In genomic region chr10:73058057-73058591, GRCh38 we compare ENCODE assay signal across 17 cellular contexts. TPM values are rescaled to one million over a fixed set of nuclear protein-coding genes. Genes with fewer than 3 reads are reported as not detected.
A peak's percentile ranks its signal among the peaks of the same experiment; 100 is the strongest.
DNase-seq lines count a peak whose midpoint lies in the region; ATAC-seq, FAIRE-seq and TF ChIP-seq lines count a peak whose summit lies in the region.
"Had no signal": no experiment of that assay in that cellular context is flagged by ENCODE, and none has a peak within 500 bp of the region (broad histone marks: within the 10 kb centered on the region; RNA-seq: fewer than 3 reads in every experiment).

No MANE protein-coding gene starts in this region.

- no peak for TF ChIP-seq RAD21 in K562 (CRISPR knock-in tag; conservative IDR thresholded peaks at IDR 0.05 in 1 of 2, IDR thresholded peaks at IDR 0.05 in 1 of 2)

- H3K9me1 ChIP-seq in K562 (ENCODE audit: control insufficient read depth, insufficient read depth, low read length), result no peaks in the 10 kb centered on the region

- H2BK12ac ChIP-seq in trophoblast cell (ENCODE audit: low read length), result no peak overlapping the region

- peaks cover 54% of the 10 kb centered on the region for H3K36me3 ChIP-seq in K562 (ENCODE audit: control insufficient read depth, insufficient read depth, low read length)
- H3K36me3 ChIP-seq in trophoblast cell (ENCODE audit: control insufficient read depth in 1 of 2, insufficient read depth in 2 of 2, low read length in 2 of 2), result peaks cover 4 to 11% of the 10 kb centered on the region in 2 experiments
- peaks cover 3 to 42% (median 11%) of the 10 kb centered on the region in 3 donors for H3K36me3 ChIP-seq in tibial artery

- H3K4me1 ChIP-seq in K562 (replicated peaks in 1 of 2; ENCODE audit: control insufficient read depth in 2 of 2, insufficient read depth in 2 of 2, low read length in 2 of 2) (no peaks in the 10 kb centered on the region), trophoblast cell (ENCODE audit: control insufficient read depth in 1 of 2, insufficient read depth in 2 of 2, low read length in 2 of 2) (no peaks in the 10 kb centered on the region), tibial artery (peaks cover 0 to 22% (median 5%) of the 10 kb centered on the region in 4 donors)
- H3K4me1 ChIP-seq: BLaER1 had no signal

- H3K27ac ChIP-seq in K562 (ENCODE audit: extremely low read depth, low read depth, low read length), result no peak overlapping the region
- H3K27ac ChIP-seq in trophoblast cell (ENCODE audit: low read depth, low read length), result no peak overlapping the region
- no peak overlapping the region for H3K27ac ChIP-seq in tibial artery
- H3K27ac ChIP-seq: BLaER1, GM23248 had no signal

- H2BK5ac ChIP-seq in trophoblast cell (ENCODE audit: low read depth, low read length, poor library complexity), result no peak overlapping the region

- H3K9ac ChIP-seq in K562 (ENCODE audit: insufficient read depth in 1 of 2, low read depth in 2 of 2, low read length in 2 of 2), result no peak overlapping the region
- no peak overlapping the region for H3K9ac ChIP-seq in trophoblast cell (ENCODE audit: low read length)
- H3K9ac ChIP-seq: BLaER1, GM23248 had no signal

- H3K79me2 ChIP-seq in K562 (ENCODE audit: control insufficient read depth, insufficient read depth, low read length) (no peaks in the 10 kb centered on the region), trophoblast cell (ENCODE audit: control insufficient read depth, insufficient read depth, low read length, poor library complexity) (no peaks in the 10 kb centered on the region)

- ATAC-seq in activated T-cell treated with anti-CD3 and anti-CD28 coated beads, Interleukin-2, amount 50 U/mL, for 4 hours, result no peak
- no peak for ATAC-seq in K562

- in situ Hi-C loops in K562 (cut with MboI), result loop anchor here (5.0 kb wide), 1 partner anchor 36 kb away; no protein-coding TSS in a partner anchor

- no peak for DNase-seq in activated T-cell treated with anti-CD3 and anti-CD28 coated beads, Interleukin-2, amount 50 U/mL, for 24 hours
- no peak for DNase-seq in activated T-cell treated with anti-CD3 and anti-CD28 coated beads, Interleukin-2, amount 50 U/mL, for 4 hours
- DNase-seq in H54 (ENCODE audit: insufficient read length, low spot score) (no peak), K562 (ENCODE audit: extremely low read depth in 1 of 4, low spot score in 3 of 4) (no peak), trophoblast cell (peak; percentile 2 to 35), tibial artery (no peak), NK-92 (lab: John Stamatoyannopoulos, UW; ENCODE audit: unreplicated experiment) (no peak)
- DNase-seq: 8988T; Calu3; CD4-positive, alpha-beta memory T cell; DMS79 treated with DMSO at 0.1 percent for 48 hours; GM23248; HCEC 1CT had no signal

- H2BK120ac ChIP-seq in trophoblast cell (ENCODE audit: insufficient read depth, low read length, poor library complexity), result no peak overlapping the region

- TF ChIP-seq POLR2A in H54 (IDR thresholded peaks at IDR 0.05; ENCODE audit: low read depth, low read length), result no peak
- TF ChIP-seq POLR2A in K562 (conservative IDR thresholded peaks at IDR 0.05), result no peak

- no peak overlapping the region for H4K91ac ChIP-seq in trophoblast cell (ENCODE audit: low read depth, low read length)

- no peak for TF ChIP-seq EP300 in K562 (IDR thresholded peaks at IDR 0.05; ENCODE audit: low read length)

- intact Hi-C loops in K562 (cut with micrococcal nuclease) (no loop called here), tibial artery (cut with DNase I; ENCODE audit: low total_unique reads) (no loop called here)

- H3K4ac ChIP-seq in trophoblast cell (ENCODE audit: low read depth, low read length), result no peak overlapping the region

- no peaks in the 10 kb centered on the region for H3K27me3 Mint-ChIP-seq in activated T-cell treated with anti-CD3 and anti-CD28 coated beads, Interleukin-2, amount 50 U/mL, for 24 hours
- H3K27me3 Mint-ChIP-seq in activated T-cell treated with anti-CD3 and anti-CD28 coated beads, Interleukin-2, amount 50 U/mL, for 4 hours (ENCODE audit: low read depth), result no peaks in the 10 kb centered on the region
- H3K27me3 Mint-ChIP-seq: CD4-positive, alpha-beta memory T cell had no signal

- no peak overlapping the region for H3K4me3 Mint-ChIP-seq in activated T-cell treated with anti-CD3 and anti-CD28 coated beads, Interleukin-2, amount 50 U/mL, for 24 hours
- no peak overlapping the region for H3K4me3 Mint-ChIP-seq in activated T-cell treated with anti-CD3 and anti-CD28 coated beads, Interleukin-2, amount 50 U/mL, for 4 hours
- H3K4me3 Mint-ChIP-seq: CD14-positive monocyte; CD4-positive, alpha-beta memory T cell had no signal

- H3K4me3 ChIP-seq in K562 (no peak overlapping the region), trophoblast cell (ENCODE audit: low read depth, low read length) (no peak overlapping the region), tibial artery (no peak overlapping the region)
- H3K4me3 ChIP-seq: BLaER1, GM23248 had no signal

- H3K18ac ChIP-seq in trophoblast cell (ENCODE audit: low read length), result no peak overlapping the region

- TF ChIP-seq CTCF in K562 (IDR thresholded peaks at IDR 0.05 in 2 of 3, conservative IDR thresholded peaks at IDR 0.05 in 1 of 3; ENCODE audit: insufficient read depth in 2 of 3, low read depth in 1 of 3, low read length in 3 of 3), result no peak
- TF ChIP-seq CTCF in tibial artery (IDR thresholded peaks at IDR 0.05), result no peak

- no peaks in the 10 kb centered on the region for H3K9me3 ChIP-seq in K562 (replicated peaks; ENCODE audit: control insufficient read depth, insufficient read depth, low read depth, low read length)
- no peaks in the 10 kb centered on the region for H3K9me3 ChIP-seq in trophoblast cell (ENCODE audit: insufficient read depth, low read depth, low read length)
- H3K9me3 ChIP-seq in tibial artery, result no peaks in the 10 kb centered on the region
- H3K9me3 ChIP-seq: BLaER1 had no signal

- no peaks in the 10 kb centered on the region for H3K79me1 ChIP-seq in trophoblast cell (ENCODE audit: low read length)

- no peaks in the 10 kb centered on the region for H3K27me3 ChIP-seq in K562 (ENCODE audit: control insufficient read depth in 2 of 2, insufficient read depth in 2 of 2, low read length in 2 of 2)
- no peaks in the 10 kb centered on the region for H3K27me3 ChIP-seq in trophoblast cell (ENCODE audit: insufficient read depth, low read length)
- no peaks in the 10 kb centered on the region for H3K27me3 ChIP-seq in tibial artery
- H3K27me3 ChIP-seq: BLaER1 had no signal

- H3K4me2 ChIP-seq in K562 (ENCODE audit: insufficient read depth, low read length), result no peak overlapping the region
- H3K4me2 ChIP-seq in trophoblast cell (ENCODE audit: low read length), result no peak overlapping the region
- H3K4me2 ChIP-seq: BLaER1 had no signal

- H4K20me1 ChIP-seq in K562 (replicated peaks; ENCODE audit: control insufficient read depth, insufficient read depth, low read length), result no peaks in the 10 kb centered on the region

- no peak overlapping the region for H4K8ac ChIP-seq in trophoblast cell (ENCODE audit: low read depth, low read length)

- H3K27ac Mint-ChIP-seq in activated T-cell treated with anti-CD3 and anti-CD28 coated beads, Interleukin-2, amount 50 U/mL, for 24 hours, result peak overlapping the region; percentile 41
- H3K27ac Mint-ChIP-seq: CD14-positive monocyte had no signal

- 80% methylated on average over 3 of the region's 6 CpGs for WGBS in K562 (ENCODE audit: insufficient coverage, low coverage, missing lambda C conversion rate)
- WGBS in trophoblast cell (ENCODE audit: extremely low coverage, insufficient coverage, insufficient read length), result no CpG with 5 or more reads among the region's 6 CpGs

- no peak overlapping the region for H2AK5ac ChIP-seq in trophoblast cell (ENCODE audit: low read length)

- no peak overlapping the region for H4K12ac ChIP-seq in trophoblast cell (ENCODE audit: low read depth, low read length)

- POLR2A ChIA-PET in K562 (lab: Yijun Ruan, JAX), result interaction anchor here (0.8 to 1.1 kb wide), 3 partner anchors 10 to 25 kb away, joined by 3 read pairs; no protein-coding TSS in a partner anchor

- H2AFZ ChIP-seq in K562 (ENCODE audit: low read depth, low read length) (no peak overlapping the region), trophoblast cell (ENCODE audit: insufficient read depth, low read length, poor library complexity) (no peak overlapping the region)
- H2AFZ ChIP-seq: GM23248 had no signal

- CTCF ChIA-PET in K562 (lab: Yijun Ruan, JAX; ENCODE audit: low intra/inter-chr PET ratio), result no interaction called here

- H3K9me3 Mint-ChIP-seq in activated T-cell treated with anti-CD3 and anti-CD28 coated beads, Interleukin-2, amount 50 U/mL, for 24 hours, result no peaks in the 10 kb centered on the region
- H3K9me3 Mint-ChIP-seq in activated T-cell treated with anti-CD3 and anti-CD28 coated beads, Interleukin-2, amount 50 U/mL, for 4 hours, result no peaks in the 10 kb centered on the region
- H3K9me3 Mint-ChIP-seq: CD14-positive monocyte; CD4-positive, alpha-beta memory T cell had no signal

- H3K4me1 Mint-ChIP-seq in activated T-cell treated with anti-CD3 and anti-CD28 coated beads, Interleukin-2, amount 50 U/mL, for 24 hours (ENCODE audit: low read depth), result peaks cover 23% of the 10 kb centered on the region
- peaks cover 12% of the 10 kb centered on the region for H3K4me1 Mint-ChIP-seq in activated T-cell treated with anti-CD3 and anti-CD28 coated beads, Interleukin-2, amount 50 U/mL, for 4 hours (ENCODE audit: low read depth)
- H3K4me1 Mint-ChIP-seq: CD14-positive monocyte had no signal

- peaks cover 67% of the 10 kb centered on the region for H3K36me3 Mint-ChIP-seq in activated T-cell treated with anti-CD3 and anti-CD28 coated beads, Interleukin-2, amount 50 U/mL, for 24 hours (ENCODE audit: low read depth)
- peaks cover 16% of the 10 kb centered on the region for H3K36me3 Mint-ChIP-seq in activated T-cell treated with anti-CD3 and anti-CD28 coated beads, Interleukin-2, amount 50 U/mL, for 4 hours (ENCODE audit: insufficient read depth)

- H3K23ac ChIP-seq in trophoblast cell (ENCODE audit: low read length), result peak overlapping the region; percentile 20

- no peak overlapping the region for H3K14ac ChIP-seq in trophoblast cell (ENCODE audit: low read length)

- peak; percentile 78 for FAIRE-seq in H54 (lab: Jason Lieb, UNC)
- FAIRE-seq in K562 (lab: Jason Lieb, UNC), result no peak
- FAIRE-seq: GM12891 had no signal

- no TSS peak for BruUV-seq in K562 (replicated peaks; lab: Mats Ljungman, UMichigan)

RNA-seq across cellular contexts. Expression of gene P4HA1, which starts 38.5 kb away (rescaled TPM):
- 10 to 100 TPM; 19.8 to 23.8 (median 21.5) TPM for total RNA-seq in activated T-cell treated with anti-CD3 and anti-CD28 coated beads, Interleukin-2, amount 50 U/mL, for 4 hours
- total RNA-seq in K562 (2011; cell fraction: chromatin; rRNA removed; ENCODE audit: low replicate concordance), result 99.2 and 293 TPM in 2 replicates
- 97.4 and 123 TPM in 2 replicates for total RNA-seq in K562 (2011; cell fraction: nucleolus; rRNA removed)
- 210 and 247 TPM in 2 replicates for total RNA-seq in K562 (2011; cell fraction: nucleoplasm; rRNA removed)
- total RNA-seq in K562 (2014; rRNA removed) (20.2 and 23.4 TPM in 2 replicates), K562 (2014; rRNA removed; fragmentation: Illumina TruSeq; extraction: Trizol) (39.5 and 41.2 TPM in 2 replicates), K562 (2015; rRNA removed; fragmentation: Illumina TruSeq; extraction: Trizol) (28.5 and 31.9 TPM in 2 replicates), K562 (2021) (23.9 and 27.2 TPM in 2 replicates)
- polyA plus RNA-seq in K562 (2011; rRNA removed) (149 and 177 TPM in 2 replicates), K562 (2014; fragmentation: Illumina TruSeq; extraction: Trizol) (24.6 and 30.3 TPM in 2 replicates), K562 (2014; fragmentation: Nextera tagmentation; extraction: Ambion mirVana) (10 to 100 TPM; 21.0 to 28.6 TPM), K562 (2014; rRNA removed) (20.2 and 23.1 TPM in 2 replicates)
- polyA plus RNA-seq in K562 (2011; cell fraction: cytosol; rRNA removed), result 21.1 and 78.8 TPM in 2 replicates
- 36.0 and 74.0 TPM in 2 replicates for polyA plus RNA-seq in K562 (2011; cell fraction: nucleus; rRNA removed)
- 43.9 and 45.3 TPM in 2 replicates for polyA plus RNA-seq in K562 (2012)
- polyA minus RNA-seq in K562 (2011; rRNA and poly(A)+ RNA removed), result 153 and 215 TPM in 2 replicates
- 47.5 and 48.9 TPM in 2 replicates for polyA minus RNA-seq in K562 (2011; cell fraction: cytosol; rRNA and poly(A)+ RNA removed)
- polyA minus RNA-seq in K562 (2011; cell fraction: nucleus; rRNA and poly(A)+ RNA removed), result 39.4 and 94.5 TPM in 2 replicates
- polyA plus RNA-seq in trophoblast cell (2013), result 103 TPM in 2 replicates

RNA-seq across cellular contexts. Expression of gene NUDT13, which starts 52.1 kb away (rescaled TPM):
- total RNA-seq in activated T-cell treated with anti-CD3 and anti-CD28 coated beads, Interleukin-2, amount 50 U/mL, for 4 hours, result 1 to 10 TPM in 1 of 3 donors, under 1 TPM in 2; 0.68 to 1.3 (median 0.76) TPM
- total RNA-seq in K562 (2011; cell fraction: chromatin; rRNA removed; ENCODE audit: low replicate concordance), result 11.2 and 18.1 TPM in 2 replicates
- total RNA-seq in K562 (2011; cell fraction: nucleolus; rRNA removed), result 6.3 and 7.5 TPM in 2 replicates
- total RNA-seq in K562 (2011; cell fraction: nucleoplasm; rRNA removed), result 12.2 and 23.7 TPM in 2 replicates
- total RNA-seq in K562 (2014; rRNA removed), result 3.9 and 5.6 TPM in 2 replicates
- total RNA-seq in K562 (2014; rRNA removed; fragmentation: Illumina TruSeq; extraction: Trizol), result 7.1 and 7.6 TPM in 2 replicates
- total RNA-seq in K562 (2015; rRNA removed; fragmentation: Illumina TruSeq; extraction: Trizol), result 3.5 and 5.6 TPM in 2 replicates
- 3.4 and 4.7 TPM in 2 replicates for total RNA-seq in K562 (2021)
- 10.5 and 11.1 TPM in 2 replicates for polyA plus RNA-seq in K562 (2011; rRNA removed)
- 2.8 and 6.0 TPM in 2 replicates for polyA plus RNA-seq in K562 (2011; cell fraction: cytosol; rRNA removed)
- polyA plus RNA-seq in K562 (2011; cell fraction: nucleus; rRNA removed), result 8.4 and 12.4 TPM in 2 replicates
- polyA plus RNA-seq in K562 (2012), result 4.4 and 7.8 TPM in 2 replicates
- polyA plus RNA-seq in K562 (2014; fragmentation: Illumina TruSeq; extraction: Trizol), result 5.0 and 5.6 TPM in 2 replicates
- polyA plus RNA-seq in K562 (2014; fragmentation: Nextera tagmentation; extraction: Ambion mirVana), result 1 to 10 TPM; 5.2 to 7.1 TPM
- 4.7 and 10.9 TPM in 2 replicates for polyA plus RNA-seq in K562 (2014; rRNA removed)
- 5.1 and 5.3 TPM in 2 replicates for polyA minus RNA-seq in K562 (2011; rRNA and poly(A)+ RNA removed)
- 2.7 and 3.0 TPM in 2 replicates for polyA minus RNA-seq in K562 (2011; cell fraction: cytosol; rRNA and poly(A)+ RNA removed)
- polyA minus RNA-seq in K562 (2011; cell fraction: nucleus; rRNA and poly(A)+ RNA removed), result 3.4 and 5.1 TPM in 2 replicates
- polyA plus RNA-seq in trophoblast cell (2013), result 0.96 and 1.4 TPM in 2 replicates
- total RNA-seq: G401 had no signal

Comparison
In these comparisons a context has a peak if more than half of its experiments do, and no peak if none do; other contexts are left out.
1. DNase-seq: peak in trophoblast cell (2 of 2); none in activated T-cell treated with anti-CD3 and anti-CD28 coated beads, Interleukin-2, amount 50 U/mL, for 24 hours (single experiment), activated T-cell treated with anti-CD3 and anti-CD28 coated beads, Interleukin-2, amount 50 U/mL, for 4 hours (single experiment), H54 (single experiment), K562 (0 of 4), tibial artery (0 of 2) and NK-92 (single experiment).